1 cellular context compared by ENCODE assay signal in genomic region chr11:65890324-65891179, GRCh38.
TF ChIP-seq lines count a peak whose summit lies in the region.

Gene CCDC85B, plus strand, starts transcription at chr11:65890673. Its CDS starts 111 bp downstream, at chr11:65890784.

TF ChIP-seq in A549, 52 proteins besides CTCF, POLR2A, EP300 and RAD21 (continued from another document):
- no peak for TF ChIP-seq REST (IDR thresholded peaks at IDR 0.05)
- no peak for TF ChIP-seq RFX5 (IDR thresholded peaks at IDR 0.05)
- 0 out of 3 replicates have a peak, but pooled peaks have one; percentile 10 for TF ChIP-seq SMC3 (IDR thresholded peaks at IDR 0.05)
- TF ChIP-seq EHMT2 (IDR thresholded peaks at IDR 0.05; ENCODE audit: low read depth), result no peak
- peak; percentile 21 for TF ChIP-seq RARB (CRISPR knock-in tag; IDR thresholded peaks at IDR 0.05)
- TF ChIP-seq ESRRA (IDR thresholded peaks at IDR 0.05; ENCODE audit: borderline replicate concordance, low read length), result no peak
- TF ChIP-seq CHD2 (IDR thresholded peaks at IDR 0.05; ENCODE audit: low read length, partially characterized antibody), result peak; percentile 53
- TF ChIP-seq ELK1 (IDR thresholded peaks at IDR 0.05; ENCODE audit: low read depth, low read length), result no peak
- no peak for TF ChIP-seq EHF (CRISPR knock-in tag; IDR thresholded peaks at IDR 0.05)
- TF ChIP-seq E2F6 (IDR thresholded peaks at IDR 0.05; ENCODE audit: borderline replicate concordance, low read depth), result peak; percentile 77
- TF ChIP-seq FOSB (CRISPR knock-in tag; IDR thresholded peaks at IDR 0.05), result peak; percentile 82
- no peak for TF ChIP-seq ZFP36 (IDR thresholded peaks at IDR 0.05; ENCODE audit: borderline replicate concordance, partially characterized antibody)
- no peak for TF ChIP-seq HOXB5 (CRISPR knock-in tag; IDR thresholded peaks at IDR 0.05)
- 0 out of 2 replicates have a peak, but pooled peaks have one; percentile 59 for TF ChIP-seq TP53 (CRISPR knock-in tag; IDR thresholded peaks at IDR 0.05)
- TF ChIP-seq CEBPB (IDR thresholded peaks at IDR 0.05), result no peak
- peak; percentile 21 for TF ChIP-seq POLR2AphosphoS2 (conservative IDR thresholded peaks at IDR 0.05; ENCODE audit: low read length)
- TF ChIP-seq MYC (IDR thresholded peaks at IDR 0.05; ENCODE audit: borderline replicate concordance, low read length), result peak; percentile 84; the same call in 1 of the 2 replicates
- TF ChIP-seq CBX2 (IDR thresholded peaks at IDR 0.05; ENCODE audit: borderline replicate concordance, low read depth), result no peak
- no peak for TF ChIP-seq RNF2 (IDR thresholded peaks at IDR 0.05; ENCODE audit: borderline replicate concordance, low read depth)
- no peak for TF ChIP-seq MAZ (IDR thresholded peaks at IDR 0.05; ENCODE audit: borderline replicate concordance, low read depth, low read length)
- TF ChIP-seq NR3C1 (IDR thresholded peaks at IDR 0.05), result no peak
- no peak for TF ChIP-seq GATA3 (IDR thresholded peaks at IDR 0.05; ENCODE audit: borderline replicate concordance)
- peak; percentile 17 for TF ChIP-seq USF2 (IDR thresholded peaks at IDR 0.05)
- TF ChIP-seq HOXB13 (CRISPR knock-in tag; IDR thresholded peaks at IDR 0.05; ENCODE audit: low read depth), result 0 out of 2 replicates have a peak, but pooled peaks have one; percentile 27
- TF ChIP-seq FOXS1 (CRISPR knock-in tag; IDR thresholded peaks at IDR 0.05), result no peak
